8 cellular contexts compared by ENCODE assay signal in the genomic region with DNA sequence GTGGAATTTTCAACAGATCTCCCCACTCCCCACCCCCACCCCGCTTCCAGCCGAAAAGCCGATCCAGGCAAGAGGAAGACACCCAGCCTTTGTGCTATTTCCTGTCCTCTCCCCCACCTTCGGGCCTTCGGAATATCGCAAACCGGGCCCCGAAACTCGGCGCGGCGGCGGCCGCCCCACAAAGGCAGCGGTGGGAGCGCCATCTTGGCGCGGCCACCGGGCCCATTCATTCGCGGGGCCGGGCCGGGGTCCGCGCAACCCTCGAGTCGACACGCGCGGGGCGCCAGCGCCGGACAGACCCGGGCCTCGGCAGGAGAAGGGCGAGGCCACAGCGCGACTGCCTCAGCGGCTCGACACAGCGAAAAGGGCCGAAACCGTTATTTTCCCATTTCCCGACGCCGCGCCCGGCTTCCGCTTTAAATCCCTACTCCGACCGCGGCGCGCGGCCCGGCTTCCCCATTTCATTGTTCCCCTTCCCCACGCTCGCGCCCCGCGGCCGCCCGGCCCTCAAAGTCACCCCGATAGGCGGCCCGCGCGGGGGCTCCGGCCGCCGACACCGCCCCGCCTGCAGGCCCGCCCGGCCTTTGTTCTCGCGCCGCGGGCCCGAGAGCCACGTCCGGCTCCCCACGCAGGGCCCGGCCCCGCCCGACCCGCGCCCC. TPM values are rescaled to one million over a fixed set of nuclear protein-coding genes. Genes with fewer than 3 reads are reported as not detected.
DNase-seq lines count a peak whose midpoint lies in the region; ATAC-seq and TF ChIP-seq lines count a peak whose summit lies in the region.

No MANE protein-coding gene starts in this region.

- intact Hi-C loops in left cardiac atrium (cut with DNase I) = loop anchor here in 1 of 2 donors (10.0 kb wide), 1 partner anchor 55 kb away; no protein-coding TSS in a partner anchor

- H3K9me3 ChIP-seq in adipocyte (ENCODE audit: control insufficient read depth, low read length) = no peaks in the 10 kb centered on the region

- H3K4me3 ChIP-seq in adipocyte (ENCODE audit: low read length) (peak overlapping the region; percentile 91), retinal pigment epithelial cell (ENCODE audit: low read length) (peak overlapping the region; percentile 83)

- no peaks in the 10 kb centered on the region for H3K36me3 ChIP-seq in adipocyte (ENCODE audit: control insufficient read depth, insufficient read depth, low read length, severe bottlenecking)

- DNase-seq in activated naive CD4-positive, alpha-beta T cell treated with Interleukin-2 at 50 U/mL for 16 hours = peak; percentile 48
- no peak for DNase-seq in activated naive CD4-positive, alpha-beta T cell (lab: John Stamatoyannopoulos, UW)
- DNase-seq in RPMI8226 = peak; percentile 64
- DNase-seq in adipocyte (ENCODE audit: low read depth) = peak; percentile 73
- peak; percentile 71 for DNase-seq in left cardiac atrium
- no peak for DNase-seq in retinal pigment epithelial cell (ENCODE audit: low read depth)
- DNase-seq in putamen (ENCODE audit: low spot score) = no peak

- no peaks in the 10 kb centered on the region for H3K27me3 ChIP-seq in adipocyte (replicated peaks; ENCODE audit: control insufficient read depth, insufficient read depth, low read length)

- ATAC-seq in HG03064 (IDR thresholded peaks at IDR 0.05; ENCODE audit: low read depth, unreplicated experiment) (peak; percentile 28), left cardiac atrium (peak; percentile 10 to 18)

- peak overlapping the region; percentile 95 for H3K9ac ChIP-seq in adipocyte (ENCODE audit: low read length)

- H3K4me1 ChIP-seq in adipocyte (ENCODE audit: control insufficient read depth, insufficient read depth, low read length) = peaks cover 53% of the 10 kb centered on the region

- no peak for TF ChIP-seq CTCF in retinal pigment epithelial cell (conservative IDR thresholded peaks at IDR 0.05; ENCODE audit: low read depth, low read length)

RNA-seq across cellular contexts. Expression of gene GNB1, which starts 0.9 kb away (rescaled TPM):
- 100 to 1,000 TPM; 188 to 206 TPM for total RNA-seq in left cardiac atrium

RNA-seq across cellular contexts. Expression of gene CALML6, which starts 25.1 kb away (rescaled TPM):
- total RNA-seq in left cardiac atrium = under 1 TPM in 1 of 2 donors, not detected in 1; 0.21 TPM

RNA-seq across cellular contexts. Expression of gene TMEM52, which starts 29.1 kb away (rescaled TPM):
- under 1 TPM; 0.68 to 0.82 TPM for total RNA-seq in left cardiac atrium

Comparison
In these comparisons a context has a peak if more than half of its experiments do, and no peak if none do; other contexts are left out.
1. DNase-seq: peak in activated naive CD4-positive, alpha-beta T cell treated with Interleukin-2 at 50 U/mL for 16 hours (single experiment), RPMI8226 (single experiment), adipocyte (single experiment) and left cardiac atrium (single experiment); none in activated naive CD4-positive, alpha-beta T cell (0 of 4), retinal pigment epithelial cell (single experiment) and putamen (single experiment).